26 cellular contexts compared by ENCODE assay signal in genomic region chr3:98930413-98930812, GRCh38. TPM values are rescaled to one million over a fixed set of nuclear protein-coding genes. Genes with fewer than 3 reads are reported as not detected.
DNase-seq lines count a peak whose midpoint lies in the region; ATAC-seq, FAIRE-seq and TF ChIP-seq lines count a peak whose summit lies in the region.
"Had no signal": no experiment of that assay in that cellular context is flagged by ENCODE, and none has a peak within 500 bp of the region (broad histone marks: within the 10 kb centered on the region; RNA-seq: fewer than 3 reads in every experiment).

No MANE protein-coding gene starts in this region.

- H3K27me3 Mint-ChIP-seq in stimulated activated naive CD8-positive, alpha-beta T cell treated with anti-CD3 and anti-CD28 coated beads, Interleukin-15, amount 100 ng/mL, for 72 hours: peaks cover 30% of the 10 kb centered on the region
- H3K27me3 Mint-ChIP-seq: B cell had no signal

- no peak overlapping the region for H3K27ac Mint-ChIP-seq in stimulated activated naive CD8-positive, alpha-beta T cell treated with anti-CD3 and anti-CD28 coated beads, Interleukin-15, amount 100 ng/mL, for 72 hours
- H3K27ac Mint-ChIP-seq: B cell; CD4-positive, alpha-beta T cell; CD8-positive, alpha-beta T cell had no signal

- peaks cover 18 to 20% of the 10 kb centered on the region in 2 donors for H3K9me3 Mint-ChIP-seq in stimulated activated naive CD8-positive, alpha-beta T cell treated with anti-CD3 and anti-CD28 coated beads, Interleukin-15, amount 100 ng/mL, for 72 hours

- ATAC-seq in HCT116 (no peak), HG03175 (IDR thresholded peaks at IDR 0.05; ENCODE audit: unreplicated experiment) (no peak)
- ATAC-seq in stimulated activated naive CD8-positive, alpha-beta T cell treated with anti-CD3 and anti-CD28 coated beads, Interleukin-15, amount 100 ng/mL, for 72 hours: no peak
- ATAC-seq: A549; CD8-positive, alpha-beta T cell; GM12878 had no signal

- TF ChIP-seq POLR2A in HCT116 (IDR thresholded peaks at IDR 0.05; ENCODE audit: borderline replicate concordance, extremely low read depth, insufficient read depth, insufficient read length): no peak

- H4K20me1 ChIP-seq in HCT116 (ENCODE audit: insufficient read depth): no peaks in the 10 kb centered on the region
- H4K20me1 ChIP-seq: BLaER1 treated with 17β-estradiol and CSF1 and Interleukin-3, amounts not matched to agents 10 nM and 100 nM had no signal

- H3K4me3 ChIP-seq in HCT116 (replicated peaks in 1 of 2; ENCODE audit: low read depth in 1 of 2, low read length in 2 of 2): no peak overlapping the region
- H3K4me3 ChIP-seq: A549; BLaER1 treated with 17β-estradiol and CSF1 and Interleukin-3, amounts not matched to agents 10 nM and 100 nM; GM12878 had no signal

- TF ChIP-seq CTCF in HCT116 (IDR thresholded peaks at IDR 0.05 in 2 of 3, conservative IDR thresholded peaks at IDR 0.05 in 1 of 3; ENCODE audit: borderline replicate concordance in 1 of 3, insufficient read depth in 1 of 3, low read depth in 2 of 3, low read length in 2 of 3): no peak

- H3K27me3 ChIP-seq in HCT116 (ENCODE audit: insufficient read depth, low read length): no peaks in the 10 kb centered on the region
- H3K27me3 ChIP-seq: BLaER1 treated with 17β-estradiol and CSF1 and Interleukin-3, amounts not matched to agents 10 nM and 100 nM had no signal

- intact Hi-C loops in HCT116 (cut with micrococcal nuclease): no loop called here

- H3K9ac ChIP-seq in HCT116 (ENCODE audit: low read length): no peak overlapping the region
- H3K9ac ChIP-seq: BLaER1 treated with 17β-estradiol and CSF1 and Interleukin-3, amounts not matched to agents 10 nM and 100 nM had no signal

- no peak for FAIRE-seq in urothelium cell line (lab: Jason Lieb, UNC)
- FAIRE-seq: D721Med, GM12878, GM12892, GM18507, GM19239 had no signal

- DNase-seq in EH (ENCODE audit: low read depth) (peak; percentile 28), HCT116 (ENCODE audit: low read depth, low spot score) (no peak), LHCN-M2 (ENCODE audit: low read depth) (peak; percentile 34), myocyte (ENCODE audit: low read depth) (peak; percentile 15), NCI-H526 treated with DMSO at 0.1 percent for 48 hours (lab: John Stamatoyannopoulos, UW) (no peak), urothelium cell line (ENCODE audit: low spot score) (no peak)
- DNase-seq in stimulated activated naive CD8-positive, alpha-beta T cell treated with anti-CD3 and anti-CD28 coated beads, Interleukin-15, amount 100 ng/mL, for 72 hours: no peak
- DNase-seq: AML-193; Caco-2; Calu3; CD4-positive, alpha-beta T cell; CD8-positive, alpha-beta T cell; DMS79 treated with DMSO at 0.1 percent for 48 hours; EL; GDM1 had no signal

- POLR2A ChIA-PET in HCT116 (lab: Charles Lee): interaction anchor here (1.1 kb wide), 1 partner anchor 29 kb away, joined by 3 read pairs; the partner anchor contains the start of gene DCBLD2

- H3K9me3 ChIP-seq in HCT116 (ENCODE audit: control insufficient read depth in 1 of 2, insufficient read depth in 1 of 2, low read depth in 1 of 2, low read length in 2 of 2): peaks cover 0 to 7% of the 10 kb centered on the region in 2 experiments; a peak in 1 of 4 replicates
- H3K9me3 ChIP-seq: Caco-2 had no signal

- RAD21 ChIA-PET in HCT116 (lab: Charles Lee; ENCODE audit: low non-redundant PET in 1 of 2, low total read pairs in 2 of 2, uncharacterized antibody in 2 of 2, unreplicated experiment in 2 of 2): no interaction called here

- H3K36me3 ChIP-seq in HCT116 (ENCODE audit: control insufficient read depth in 1 of 2, insufficient read depth in 2 of 2, low read length in 2 of 2): peaks cover 0 to 4% of the 10 kb centered on the region in 2 experiments; a peak in 1 of 4 replicates
- H3K36me3 ChIP-seq: BLaER1 treated with 17β-estradiol and CSF1 and Interleukin-3, amounts not matched to agents 10 nM and 100 nM had no signal

- H3K4me3 Mint-ChIP-seq in stimulated activated naive CD8-positive, alpha-beta T cell treated with anti-CD3 and anti-CD28 coated beads, Interleukin-15, amount 100 ng/mL, for 72 hours: no peak overlapping the region
- H3K4me3 Mint-ChIP-seq: B cell; CD4-positive, alpha-beta T cell; CD8-positive, alpha-beta T cell had no signal

- CTCF ChIA-PET in HCT116 (lab: Charles Lee): no interaction called here

- no TSS peak for BruUV-seq in HCT116 (replicated peaks; lab: Mats Ljungman, UMichigan)

- no peaks in the 10 kb centered on the region for H3K79me2 ChIP-seq in HCT116 (ENCODE audit: insufficient read depth, low read length)

- TF ChIP-seq RAD21 in HCT116 (IDR thresholded peaks at IDR 0.05; ENCODE audit: low read depth): no peak

- H3K27ac ChIP-seq in HCT116 (ENCODE audit: low read depth, low read length): no peak overlapping the region
- H3K27ac ChIP-seq: 22Rv1; A549; BLaER1 treated with 17β-estradiol and CSF1 and Interleukin-3, amounts not matched to agents 10 nM and 100 nM; C4-2B had no signal

- H3K9me2 ChIP-seq in HCT116 (ENCODE audit: insufficient read depth): no peaks in the 10 kb centered on the region

- no peak overlapping the region for H2AFZ ChIP-seq in HCT116 (ENCODE audit: low read depth, low read length, poor library complexity, severe bottlenecking)

- H3K4me1 ChIP-seq in HCT116 (ENCODE audit: control insufficient read depth in 1 of 2, insufficient read depth in 2 of 2, low read length in 2 of 2): no peaks in the 10 kb centered on the region
- H3K4me1 ChIP-seq: A549; BLaER1 treated with 17β-estradiol and CSF1 and Interleukin-3, amounts not matched to agents 10 nM and 100 nM; Caco-2 had no signal

- no peaks in the 10 kb centered on the region for H3K4me1 Mint-ChIP-seq in stimulated activated naive CD8-positive, alpha-beta T cell treated with anti-CD3 and anti-CD28 coated beads, Interleukin-15, amount 100 ng/mL, for 72 hours
- H3K4me1 Mint-ChIP-seq: B cell had no signal

- H3K4me2 ChIP-seq in HCT116 (ENCODE audit: low read length): no peak overlapping the region
- H3K4me2 ChIP-seq: A549; BLaER1 treated with 17β-estradiol and CSF1 and Interleukin-3, amounts not matched to agents 10 nM and 100 nM had no signal

TF ChIP-seq in HCT116, 20 proteins besides CTCF, POLR2A, EP300 and RAD21:
- TF ChIP-seq REST (IDR thresholded peaks at IDR 0.05; ENCODE audit: low read depth): no peak
- TF ChIP-seq ZFX (IDR thresholded peaks at IDR 0.05): no peak
- TF ChIP-seq ZNF274 (IDR thresholded peaks at IDR 0.05; ENCODE audit: low read depth, low read length): no peak
- no peak for TF ChIP-seq EZH2 (IDR thresholded peaks at IDR 0.05)
- TF ChIP-seq SRF (IDR thresholded peaks at IDR 0.05; ENCODE audit: low read depth): no peak
- TF ChIP-seq FOSL1 (IDR thresholded peaks at IDR 0.05; ENCODE audit: low read depth): no peak
- TF ChIP-seq CBX3 (IDR thresholded peaks at IDR 0.05; ENCODE audit: low read depth): peak; percentile 72; the same call in 1 of the 2 replicates
- no peak for TF ChIP-seq ATF3 (IDR thresholded peaks at IDR 0.05)

RNA-seq across cellular contexts. Expression of gene DCBLD2, which starts 28.9 kb away (rescaled TPM):
- total RNA-seq in HCT116 (2021; ENCODE audit: unreplicated experiment): 532 TPM
- polyA plus RNA-seq in HCT116 (2012): 106 and 160 TPM in 2 replicates
- total RNA-seq in LHCN-M2 (2014; rRNA removed): 628 and 664 TPM in 2 replicates
- polyA plus RNA-seq in LHCN-M2 (2012): 120 TPM
- total RNA-seq in myocyte: 85.1 and 88.2 TPM in 2 replicates
- polyA plus RNA-seq in myocyte (2012): 32.5 TPM

Comparison
In these comparisons a context has a peak if more than half of its experiments do, and no peak if none do; other contexts are left out.
1. DNase-seq: peak in EH (single experiment), LHCN-M2 (single experiment) and myocyte (single experiment); none in HCT116 (single experiment), NCI-H526 treated with DMSO at 0.1 percent for 48 hours (single experiment), stimulated activated naive CD8-positive, alpha-beta T cell treated with anti-CD3 and anti-CD28 coated beads, Interleukin-15, amount 100 ng/mL, for 72 hours (0 of 2) and urothelium cell line (single experiment).